21 cellular contexts compared by ENCODE assay signal in genomic region chr7:142582351-142582750, GRCh38.
A peak's percentile ranks its signal among the peaks of the same experiment; 100 is the strongest.
DNase-seq lines count a peak whose midpoint lies in the region; ATAC-seq, FAIRE-seq and TF ChIP-seq lines count a peak whose summit lies in the region.
"Had no signal": no experiment of that assay in that cellular context is flagged by ENCODE, and none has a peak within 500 bp of the region (broad histone marks: within the 10 kb centered on the region; RNA-seq: fewer than 3 reads in every experiment).

No MANE protein-coding gene starts in this region.

- no peak overlapping the region for H2BK15ac ChIP-seq in IMR-90 (ENCODE audit: low read depth, low read length)
- H2BK15ac ChIP-seq in H1 (ENCODE audit: low read length) = no peak overlapping the region

- H3K23ac ChIP-seq in IMR-90 (ENCODE audit: low read depth, low read length) (no peak overlapping the region), H1 (ENCODE audit: insufficient read length) (no peak overlapping the region)

- CTCF ChIA-PET in A549 (lab: Yijun Ruan, JAX) = interaction anchor here (1.0 to 6.4 kb wide), 6 partner anchors 8 to 50 kb away, joined by 3 to 53 read pairs (median 4); no protein-coding TSS in a partner anchor
- CTCF ChIA-PET in IMR-90 (lab: Yijun Ruan, JAX) = interaction anchor here (0.7 kb wide), 1 partner anchor 21 kb away, joined by 4 read pairs; no protein-coding TSS in a partner anchor
- CTCF ChIA-PET in H1 (lab: Charles Lee; ENCODE audit: partially characterized antibody) = interaction anchor here (1.0 to 6.2 kb wide), 10 partner anchors 8 to 1940 kb away, joined by 3 to 54 read pairs (median 4); no protein-coding TSS in a partner anchor

- H3K27me3 ChIP-seq in IMR-90 (ENCODE audit: control insufficient read depth, insufficient read depth, low read length) (no peaks in the 10 kb centered on the region), H1 (replicated peaks in 1 of 4; ENCODE audit: control insufficient read depth in 3 of 4, extremely low read depth in 1 of 4, insufficient read depth in 3 of 4, low read length in 3 of 4) (no peaks in the 10 kb centered on the region), smooth muscle cell (ENCODE audit: low read depth) (no peaks in the 10 kb centered on the region)
- H3K27me3 ChIP-seq: BLaER1 had no signal

- TF ChIP-seq EP300 in A549 (IDR thresholded peaks at IDR 0.05) = no peak
- no peak for TF ChIP-seq EP300 in H1 (IDR thresholded peaks at IDR 0.05; ENCODE audit: borderline replicate concordance in 1 of 2, low read depth in 2 of 2, low read length in 2 of 2)

- no peaks in the 10 kb centered on the region for H3K9me3 ChIP-seq in A549
- no peaks in the 10 kb centered on the region for H3K9me3 ChIP-seq in IMR-90 (ENCODE audit: control insufficient read depth, insufficient read depth, low read length)
- H3K9me3 ChIP-seq in H1 (ENCODE audit: insufficient read depth in 2 of 2, low read depth in 1 of 2, low read length in 1 of 2) = no peaks in the 10 kb centered on the region
- no peaks in the 10 kb centered on the region for H3K9me3 ChIP-seq in smooth muscle cell (replicated peaks; ENCODE audit: low read depth)
- H3K9me3 ChIP-seq: BLaER1, HAP-1 had no signal

- no peak overlapping the region for H3K4me3 ChIP-seq in A549
- no peak overlapping the region for H3K4me3 ChIP-seq in IMR-90 (ENCODE audit: insufficient read depth, low read depth, low read length)
- H3K4me3 ChIP-seq in H1 (ENCODE audit: extremely low read depth in 1 of 4, insufficient read depth in 2 of 4, low read depth in 3 of 4, low read length in 4 of 4) = no peak overlapping the region
- no peak overlapping the region for H3K4me3 ChIP-seq in smooth muscle cell
- H3K4me3 ChIP-seq: BLaER1, GM12878, GM23338, HAP-1 had no signal

- WGBS in A549 (ENCODE audit: missing lambda C conversion rate) = 97% methylated on average over 3 of the region's 3 CpGs
- no CpG with 5 or more reads among the region's 3 CpGs for WGBS in IMR-90 (ENCODE audit: extremely low coverage in 2 of 2, insufficient read length in 1 of 2), 2 experiments
- WGBS in H1 (ENCODE audit: extremely low coverage in 1 of 2, insufficient coverage in 1 of 2, insufficient read length in 1 of 2, insufficient replicate concordance in 2 of 2, low coverage in 1 of 2, low lambda C conversion rate in 2 of 2, missing lambda C conversion rate in 1 of 2), 2 experiments = 89% methylated on average over 3 of the region's 3 CpGs; no CpG with 5 or more reads in 1 of the 2 experiments
- over 99% methylated on average over 3 of the region's 3 CpGs for WGBS in smooth muscle cell (ENCODE audit: low lambda C conversion rate)

- H2BK20ac ChIP-seq in IMR-90 (ENCODE audit: low read depth, low read length) = no peak overlapping the region
- no peak overlapping the region for H2BK20ac ChIP-seq in H1 (ENCODE audit: low read length)

- BruUV-seq in IMR-90 (replicated peaks; lab: Mats Ljungman, UMichigan) = no TSS peak

- dilution Hi-C loops in IMR-90 (cut with HindIII; ENCODE audit: low sequenced_read_pairs, unreplicated experiment) = no loop called here

- no peaks in the 10 kb centered on the region for H3K79me1 ChIP-seq in IMR-90 (ENCODE audit: low read depth in 1 of 2, low read length in 2 of 2)
- no peaks in the 10 kb centered on the region for H3K79me1 ChIP-seq in H1 (ENCODE audit: low read depth, low read length)

- H4K5ac ChIP-seq in IMR-90 (ENCODE audit: low read depth, low read length) (no peak overlapping the region), H1 (ENCODE audit: insufficient read length, low read depth, low read length) (no peak overlapping the region)

- H2AFZ ChIP-seq in IMR-90 (replicated peaks; ENCODE audit: low read length, poor library complexity) (no peak overlapping the region), H1 (ENCODE audit: low read length) (no peak overlapping the region), smooth muscle cell (ENCODE audit: low read depth) (no peak overlapping the region)
- H2AFZ ChIP-seq: GM23338 had no signal

- no peak overlapping the region; a peak in 1 of 6 replicates for H3K27ac ChIP-seq in A549
- H3K27ac ChIP-seq in IMR-90 (ENCODE audit: insufficient read depth, low read length) = no peak overlapping the region
- H3K27ac ChIP-seq in H1 (ENCODE audit: low read depth, low read length) = no peak overlapping the region
- peak overlapping the region; percentile 85 for H3K27ac ChIP-seq in smooth muscle cell (ENCODE audit: low read depth)
- no peak overlapping the region for H3K27ac ChIP-seq in caudate nucleus (ENCODE audit: low read depth, low read length)
- H3K27ac ChIP-seq: BLaER1, C4-2B had no signal

- H3F3A ChIP-seq in smooth muscle cell (ENCODE audit: low read depth) = no peaks in the 10 kb centered on the region

- H2BK5ac ChIP-seq in IMR-90 (ENCODE audit: low read depth, low read length, poor library complexity, severe bottlenecking) (no peak overlapping the region), H1 (ENCODE audit: low read depth, low read length) (no peak overlapping the region)

- no peak overlapping the region for H2BK12ac ChIP-seq in H1 (ENCODE audit: low read depth, low read length)

- H4K91ac ChIP-seq in IMR-90 (ENCODE audit: insufficient read depth, low read depth, low read length) (no peak overlapping the region), H1 (replicated peaks; ENCODE audit: insufficient read length, low read length) (no peak overlapping the region)

- H3K9ac ChIP-seq in IMR-90 (ENCODE audit: low read depth, low read length) = no peak overlapping the region
- no peak overlapping the region for H3K9ac ChIP-seq in H1 (replicated peaks in 1 of 4; ENCODE audit: extremely low read depth in 1 of 4, low read depth in 3 of 4, low read length in 3 of 4)
- H3K9ac ChIP-seq in smooth muscle cell (ENCODE audit: low read depth) = no peak overlapping the region
- H3K9ac ChIP-seq: BLaER1 had no signal

- TF ChIP-seq CTCF in A549 (IDR thresholded peaks at IDR 0.05) (no peak), IMR-90 (conservative IDR thresholded peaks at IDR 0.05; ENCODE audit: low read depth, low read length) (no peak), H1 (IDR thresholded peaks at IDR 0.05; ENCODE audit: control extremely low read depth in 1 of 3, insufficient read depth in 1 of 3, low read depth in 1 of 3, low read length in 3 of 3) (no peak), smooth muscle cell (IDR thresholded peaks at IDR 0.05; ENCODE audit: borderline replicate concordance, insufficient read depth, poor library complexity, severe bottlenecking) (no peak)

- FAIRE-seq in A549 (lab: Jason Lieb, UNC) = no peak
- no peak for FAIRE-seq in H1 (lab: Jason Lieb, UNC)
- FAIRE-seq: GM12878, H54 had no signal

- H3K36me3 ChIP-seq in IMR-90 (ENCODE audit: control insufficient read depth, insufficient read depth, low read length) = no peaks in the 10 kb centered on the region
- H3K36me3 ChIP-seq in H1 (ENCODE audit: control insufficient read depth in 2 of 4, insufficient read depth in 4 of 4, low read length in 3 of 4) = no peaks in the 10 kb centered on the region
- H3K36me3 ChIP-seq in smooth muscle cell (ENCODE audit: low read depth) = no peaks in the 10 kb centered on the region
- H3K36me3 ChIP-seq: BLaER1, HAP-1 had no signal

- DNase-seq in A549 (ENCODE audit: low read depth in 1 of 2, low spot score in 1 of 2) (no peak), IMR-90 (no peak), H1 (ENCODE audit: low read depth in 1 of 2, low spot score in 2 of 2) (no peak), smooth muscle cell (lab: John Stamatoyannopoulos, UW; ENCODE audit: unreplicated experiment) (no peak), Kasumi-1 (lab: John Stamatoyannopoulos, UW) (no peak), caudate nucleus (lab: John Stamatoyannopoulos, UW) (no peak)
- DNase-seq: 8988T; Caco-2; CD4-positive, CD25-positive, alpha-beta regulatory T cell; CD8-positive, alpha-beta T cell; DMS153; EL; GDM1; HFFc6 had no signal

- H3K18ac ChIP-seq in IMR-90 (ENCODE audit: low read depth, low read length) (no peak overlapping the region), H1 (ENCODE audit: extremely low read depth, low read length) (no peak overlapping the region)

- no peak for TF ChIP-seq POLR2A in A549 (IDR thresholded peaks at IDR 0.05; ENCODE audit: low read length)
- TF ChIP-seq POLR2A in IMR-90 (IDR thresholded peaks at IDR 0.05; ENCODE audit: low read depth, low read length) = no peak
- TF ChIP-seq POLR2A in H1 (IDR thresholded peaks at IDR 0.05; ENCODE audit: control extremely low read depth in 1 of 2, low read depth in 2 of 2, low read length in 2 of 2) = no peak

- H3K56ac ChIP-seq in IMR-90 (ENCODE audit: extremely low read depth, insufficient read depth, low read length) (no peak overlapping the region), H1 (replicated peaks; ENCODE audit: insufficient read length, low read depth, low read length) (no peak overlapping the region)

- H3K14ac ChIP-seq in IMR-90 (replicated peaks; ENCODE audit: low read depth, low read length) (no peak overlapping the region), H1 (ENCODE audit: insufficient read length) (no peak overlapping the region)

- H2AK5ac ChIP-seq in IMR-90 (ENCODE audit: low read depth, low read length) (no peak overlapping the region), H1 (ENCODE audit: low read depth, low read length) (no peak overlapping the region)

- no peak overlapping the region for H4K8ac ChIP-seq in IMR-90 (ENCODE audit: low read depth in 2 of 2, low read length in 2 of 2)
- H4K8ac ChIP-seq in H1 (ENCODE audit: extremely low read depth, insufficient read depth, low read length) = no peak overlapping the region

- H3K4me2 ChIP-seq in A549 (no peak overlapping the region), IMR-90 (ENCODE audit: low read depth, low read length) (no peak overlapping the region), H1 (ENCODE audit: insufficient read depth in 1 of 2, low read depth in 2 of 2, low read length in 2 of 2) (no peak overlapping the region), smooth muscle cell (no peak overlapping the region)
- H3K4me2 ChIP-seq: BLaER1, GM23338 had no signal

- H3K4ac ChIP-seq in IMR-90 (ENCODE audit: low read depth, low read length) = no peak overlapping the region
- H3K4ac ChIP-seq in H1 (replicated peaks; ENCODE audit: insufficient read length, low read depth, low read length) = no peak overlapping the region

- no peak for ATAC-seq in A549
- ATAC-seq in IMR-90 (ENCODE audit: low read depth) = no peak
- ATAC-seq in HG03108 (IDR thresholded peaks at IDR 0.05; ENCODE audit: unreplicated experiment) = no peak
- ATAC-seq: CD8-positive, alpha-beta T cell; GM12878 had no signal

- H2AK9ac ChIP-seq in IMR-90 (replicated peaks; ENCODE audit: low read depth, low read length, poor library complexity) = no peak overlapping the region

- no peak overlapping the region for H2BK120ac ChIP-seq in IMR-90 (ENCODE audit: low read depth, low read length)
- no peak overlapping the region for H2BK120ac ChIP-seq in H1 (replicated peaks; ENCODE audit: low read depth, low read length)

- TF ChIP-seq RAD21 in A549 (conservative IDR thresholded peaks at IDR 0.05 in 1 of 2, IDR thresholded peaks at IDR 0.05 in 1 of 2) = no peak
- TF ChIP-seq RAD21 in IMR-90 (IDR thresholded peaks at IDR 0.05; ENCODE audit: low read length) = no peak
- no peak for TF ChIP-seq RAD21 in H1 (IDR thresholded peaks at IDR 0.05 in 1 of 2, conservative IDR thresholded peaks at IDR 0.05 in 1 of 2; ENCODE audit: low read depth in 2 of 2, low read length in 2 of 2)

- in situ Hi-C loops in IMR-90 (cut with MboI; ENCODE audit: low sequenced_read_pairs) = no loop called here

- peaks cover 8% of the 10 kb centered on the region for H3K9me1 ChIP-seq in IMR-90 (ENCODE audit: insufficient read depth, low read length)

- intact Hi-C loops in IMR-90 (cut with micrococcal nuclease) = no loop called here

- H3K79me2 ChIP-seq in H1 (ENCODE audit: control insufficient read depth in 1 of 2, insufficient read depth in 2 of 2, low read length in 2 of 2) (no peaks in the 10 kb centered on the region), smooth muscle cell (ENCODE audit: low read depth) (no peaks in the 10 kb centered on the region)

- POLR2A ChIA-PET in A549 (lab: Yijun Ruan, JAX) (no interaction called here), IMR-90 (lab: Charles Lee; ENCODE audit: unreplicated experiment) (no interaction called here), H1 (lab: Charles Lee; ENCODE audit: partially characterized antibody) (interaction anchor here (0.7 kb wide), 1 partner anchor 1347 kb away, joined by 3 read pairs; no protein-coding TSS in a partner anchor)

- no peaks in the 10 kb centered on the region for H3K23me2 ChIP-seq in H1 (ENCODE audit: low read depth, low read length)

- H4K20me1 ChIP-seq in IMR-90 (ENCODE audit: insufficient read depth, low read length) (no peaks in the 10 kb centered on the region), H1 (replicated peaks in 1 of 2; ENCODE audit: control insufficient read depth in 1 of 2, insufficient read depth in 2 of 2, low read length in 2 of 2) (no peaks in the 10 kb centered on the region), smooth muscle cell (ENCODE audit: low read depth) (no peaks in the 10 kb centered on the region)
- H4K20me1 ChIP-seq: BLaER1 had no signal

- H3K4me1 ChIP-seq in A549 (peaks cover 24% of the 10 kb centered on the region), IMR-90 (ENCODE audit: control insufficient read depth, insufficient read depth, low read length) (peaks cover 7% of the 10 kb centered on the region), H1 (replicated peaks in 1 of 4; ENCODE audit: control insufficient read depth in 3 of 4, insufficient read depth in 4 of 4, low read length in 3 of 4) (peaks cover 0 to 5% (median 3%) of the 10 kb centered on the region in 4 experiments; a peak in 3 of 7 replicates), smooth muscle cell (ENCODE audit: low read depth) (no peaks in the 10 kb centered on the region)
- H3K4me1 ChIP-seq: HAP-1 had no signal

Comparison
In these comparisons a context has a peak if more than half of its experiments do, and no peak if none do; other contexts are left out.
1. Of the 18 proteins assayed by ChIP-seq in both H1 and A549: peak only in H1: none; only in A549: none; in both: MAFK; in neither: 17.